In the genomic region with DNA sequence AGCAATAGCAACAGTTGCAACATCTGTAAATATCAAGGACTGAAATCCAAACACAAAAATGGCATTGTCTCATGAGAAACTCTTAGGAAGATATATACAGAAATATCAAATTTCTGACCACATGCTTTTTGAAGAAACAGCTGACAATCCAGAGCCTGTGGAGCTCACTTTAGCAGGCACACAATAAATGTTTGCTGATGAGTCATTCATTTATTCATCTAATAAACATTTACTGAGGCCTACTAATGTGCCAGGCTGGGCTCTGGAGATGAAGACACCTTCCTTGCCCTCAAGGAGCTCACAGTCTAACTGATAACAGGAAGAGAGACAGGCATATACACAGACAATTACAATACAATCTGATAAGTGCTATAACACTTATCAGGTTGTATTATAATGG, we compare ENCODE assay signal across 17 cellular contexts. TPM values are rescaled to one million over a fixed set of nuclear protein-coding genes. Genes with fewer than 3 reads are reported as not detected.
DNase-seq lines count a peak whose midpoint lies in the region; ATAC-seq and TF ChIP-seq lines count a peak whose summit lies in the region.
"Had no signal": no experiment of that assay in that cellular context is flagged by ENCODE, and none has a peak within 500 bp of the region (broad histone marks: within the 10 kb centered on the region; RNA-seq: fewer than 3 reads in every experiment).

No MANE protein-coding gene starts in this region.

- H3K4me1 ChIP-seq in adipocyte (ENCODE audit: control insufficient read depth, insufficient read depth, low read length) (peaks cover 18% of the 10 kb centered on the region), subcutaneous abdominal adipose tissue (ENCODE audit: control insufficient read depth in 5 of 5, insufficient read depth in 5 of 5, low read length in 5 of 5) (peaks cover 0 to 28% (median 24%) of the 10 kb centered on the region in 5 donors), heart right ventricle (peaks cover 0 to 69% (median 17%) of the 10 kb centered on the region in 9 donors)

- ATAC-seq in activated CD8-positive, alpha-beta memory T cell treated with anti-CD3 and anti-CD28 coated beads, Interleukin-2, amount 10 ng/mL, durations not matched to agents 7 days and 5 days: no peak
- no peak for ATAC-seq in heart right ventricle
- ATAC-seq: activated CD4-positive, alpha-beta T cell treated with anti-CD3 and anti-CD28 coated beads for 36 hours; stimulated activated naive CD8-positive, alpha-beta T cell treated with anti-CD3 and anti-CD28 coated beads, Interleukin-15, amount 100 ng/mL, for 72 hours had no signal

- H3K9ac ChIP-seq in adipocyte (ENCODE audit: low read length) (no peak overlapping the region), subcutaneous abdominal adipose tissue (ENCODE audit: low read length in 5 of 5) (no peak overlapping the region)
- H3K9ac ChIP-seq: parathyroid adenoma had no signal

- H3K4me3 Mint-ChIP-seq in activated CD8-positive, alpha-beta memory T cell treated with anti-CD3 and anti-CD28 coated beads, Interleukin-2, amount 10 ng/mL, durations not matched to agents 7 days and 5 days: no peak overlapping the region
- H3K4me3 Mint-ChIP-seq: activated CD4-positive, alpha-beta T cell treated with anti-CD3 and anti-CD28 coated beads for 36 hours; activated naive CD4-positive, alpha-beta T cell treated with anti-CD3 and anti-CD28 coated beads, Interleukin-2, amount 50 U/mL, for 24 hours; stimulated activated naive CD8-positive, alpha-beta T cell treated with anti-CD3 and anti-CD28 coated beads, Interleukin-15, amount 100 ng/mL, for 72 hours had no signal

- H3K36me3 ChIP-seq in adipocyte (ENCODE audit: control insufficient read depth, insufficient read depth, low read length, severe bottlenecking): peaks cover 35% of the 10 kb centered on the region
- peaks cover 3 to 6% (median 4%) of the 10 kb centered on the region in 5 donors for H3K36me3 ChIP-seq in subcutaneous abdominal adipose tissue (ENCODE audit: control insufficient read depth in 5 of 5, insufficient read depth in 5 of 5, low read length in 5 of 5)
- peaks cover 0 to 44% (median 0%) of the 10 kb centered on the region in 9 donors for H3K36me3 ChIP-seq in heart right ventricle

- H3K36me3 Mint-ChIP-seq in activated CD8-positive, alpha-beta memory T cell treated with anti-CD3 and anti-CD28 coated beads, Interleukin-2, amount 10 ng/mL, durations not matched to agents 7 days and 5 days: peaks cover 30% of the 10 kb centered on the region

- no peaks in the 10 kb centered on the region for H3K27me3 Mint-ChIP-seq in activated CD8-positive, alpha-beta memory T cell treated with anti-CD3 and anti-CD28 coated beads, Interleukin-2, amount 10 ng/mL, durations not matched to agents 7 days and 5 days
- H3K27me3 Mint-ChIP-seq: activated CD4-positive, alpha-beta T cell treated with anti-CD3 and anti-CD28 coated beads for 36 hours; activated naive CD4-positive, alpha-beta T cell treated with anti-CD3 and anti-CD28 coated beads, Interleukin-2, amount 50 U/mL, for 24 hours; stimulated activated naive CD8-positive, alpha-beta T cell treated with anti-CD3 and anti-CD28 coated beads, Interleukin-15, amount 100 ng/mL, for 72 hours had no signal

- TF ChIP-seq CTCF in fibroblast of the aortic adventitia (IDR thresholded peaks at IDR 0.05; ENCODE audit: insufficient read depth, low read length) (no peak), heart right ventricle (IDR thresholded peaks at IDR 0.05) (no peak)

- intact Hi-C loops in heart right ventricle (cut with DNase I): no loop called here

- CTCF ChIA-PET in activated CD8-positive, alpha-beta memory T cell treated with anti-CD3 and anti-CD28 coated beads, Interleukin-2, amount 10 ng/mL, durations not matched to agents 7 days and 5 days (lab: Charles Lee): no interaction called here

- H3K27me3 ChIP-seq in adipocyte (replicated peaks; ENCODE audit: control insufficient read depth, insufficient read depth, low read length): peaks cover 4% of the 10 kb centered on the region
- H3K27me3 ChIP-seq in subcutaneous abdominal adipose tissue (ENCODE audit: control insufficient read depth in 5 of 5, insufficient read depth in 4 of 5, low read length in 5 of 5): no peaks in the 10 kb centered on the region
- H3K27me3 ChIP-seq in heart right ventricle: peaks cover 0 to 23% (median 0%) of the 10 kb centered on the region in 7 donors
- H3K27me3 ChIP-seq: hepatocyte had no signal

- DNase-seq in H4 (ENCODE audit: low spot score) (peak; percentile 52), adipocyte (ENCODE audit: low read depth) (peak; percentile 74), fibroblast of the aortic adventitia (ENCODE audit: low read depth) (peak; percentile 3), heart right ventricle (no peak), Ammon's horn (ENCODE audit: low spot score) (no peak)
- DNase-seq in activated CD8-positive, alpha-beta memory T cell treated with anti-CD3 and anti-CD28 coated beads, Interleukin-2, amount 10 ng/mL, durations not matched to agents 7 days and 5 days: no peak
- DNase-seq: activated CD4-positive, alpha-beta T cell treated with anti-CD3 and anti-CD28 coated beads for 36 hours; activated T-cell treated with anti-CD3 and anti-CD28 coated beads, Interleukin-2, amount 50 U/mL, for 1 hour; NCI-H2081 treated with DMSO at 0.1 percent for 48 hours; stimulated activated naive CD8-positive, alpha-beta T cell treated with anti-CD3 and anti-CD28 coated beads, Interleukin-15, amount 100 ng/mL, for 72 hours; T1000 had no signal

- H3K27ac ChIP-seq in subcutaneous abdominal adipose tissue (ENCODE audit: low read depth, low read length): peak overlapping the region; percentile 57
- H3K27ac ChIP-seq in heart right ventricle: no peak overlapping the region
- H3K27ac ChIP-seq: hepatocyte had no signal

- H3K9me3 Mint-ChIP-seq in activated CD8-positive, alpha-beta memory T cell treated with anti-CD3 and anti-CD28 coated beads, Interleukin-2, amount 10 ng/mL, durations not matched to agents 7 days and 5 days (ENCODE audit: low read depth): no peaks in the 10 kb centered on the region
- H3K9me3 Mint-ChIP-seq: activated naive CD4-positive, alpha-beta T cell treated with anti-CD3 and anti-CD28 coated beads, Interleukin-2, amount 50 U/mL, for 24 hours; stimulated activated naive CD8-positive, alpha-beta T cell treated with anti-CD3 and anti-CD28 coated beads, Interleukin-15, amount 100 ng/mL, for 72 hours had no signal

- H3K4me3 ChIP-seq in adipocyte (ENCODE audit: low read length) (no peak overlapping the region), fibroblast of the aortic adventitia (ENCODE audit: low read depth, low read length) (no peak overlapping the region), subcutaneous abdominal adipose tissue (ENCODE audit: low read depth in 1 of 5, low read length in 5 of 5) (no peak overlapping the region), heart right ventricle (no peak overlapping the region)
- H3K4me3 ChIP-seq: hepatocyte had no signal

- H3K27ac Mint-ChIP-seq in activated CD8-positive, alpha-beta memory T cell treated with anti-CD3 and anti-CD28 coated beads, Interleukin-2, amount 10 ng/mL, durations not matched to agents 7 days and 5 days: no peak overlapping the region
- H3K27ac Mint-ChIP-seq: activated CD4-positive, alpha-beta T cell treated with anti-CD3 and anti-CD28 coated beads for 36 hours; activated naive CD4-positive, alpha-beta T cell treated with anti-CD3 and anti-CD28 coated beads, Interleukin-2, amount 50 U/mL, for 24 hours; stimulated activated naive CD8-positive, alpha-beta T cell treated with anti-CD3 and anti-CD28 coated beads, Interleukin-15, amount 100 ng/mL, for 72 hours had no signal

- H3K4me1 Mint-ChIP-seq in activated CD8-positive, alpha-beta memory T cell treated with anti-CD3 and anti-CD28 coated beads, Interleukin-2, amount 10 ng/mL, durations not matched to agents 7 days and 5 days: peaks cover 16% of the 10 kb centered on the region

- H3K9me3 ChIP-seq in adipocyte (ENCODE audit: control insufficient read depth, low read length) (no peaks in the 10 kb centered on the region), subcutaneous abdominal adipose tissue (ENCODE audit: control insufficient read depth in 5 of 5, low read length in 5 of 5) (no peaks in the 10 kb centered on the region), heart right ventricle (no peaks in the 10 kb centered on the region)

RNA-seq across cellular contexts. Expression of a gene that starts 17.0 kb away (rescaled TPM):
- total RNA-seq in H4 (2014; rRNA removed; shearing (Covaris generic)): not detected in 2 replicates
- total RNA-seq in fibroblast of the aortic adventitia (ENCODE audit: low replicate concordance): not detected in 2 replicates
- total RNA-seq in activated CD8-positive, alpha-beta memory T cell treated with anti-CD3 and anti-CD28 coated beads, Interleukin-2, amount 10 ng/mL, durations not matched to agents 7 days and 5 days: not detected
- total RNA-seq in heart right ventricle: not detected
- not detected for polyA plus RNA-seq in heart right ventricle
- total RNA-seq: activated CD4-positive, alpha-beta T cell treated with anti-CD3 and anti-CD28 coated beads for 36 hours; endothelial cell of umbilical vein; hepatocyte; mononuclear cell had no signal
- polyA plus RNA-seq: endothelial cell of umbilical vein, hepatocyte had no signal

Comparison
In these comparisons a context has a peak if more than half of its experiments do, and no peak if none do; other contexts are left out.
1. DNase-seq: peak in H4 (single experiment), adipocyte (single experiment) and fibroblast of the aortic adventitia (single experiment); none in activated CD8-positive, alpha-beta memory T cell treated with anti-CD3 and anti-CD28 coated beads, Interleukin-2, amount 10 ng/mL, durations not matched to agents 7 days and 5 days (single experiment), heart right ventricle (0 of 2) and Ammon's horn (single experiment).